In the genomic region with DNA sequence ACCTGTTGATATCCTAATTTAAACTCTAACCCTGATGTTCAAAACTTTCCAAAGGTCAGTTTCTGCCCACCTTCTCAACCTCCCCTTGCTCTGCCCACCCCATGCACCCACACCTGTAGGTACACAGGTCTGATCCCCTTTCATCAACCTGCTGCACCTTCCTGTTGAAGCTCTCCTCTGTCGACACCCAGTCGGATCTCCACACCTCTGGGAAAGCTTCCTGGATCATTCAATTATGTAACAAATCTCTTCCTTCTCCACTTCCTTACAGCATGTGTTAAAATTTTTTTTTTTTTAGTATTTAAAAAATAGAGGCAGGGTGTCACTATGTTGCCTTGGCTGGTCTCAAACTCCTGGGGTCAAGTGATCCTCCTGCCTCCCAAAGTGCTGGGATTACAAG, we compare ENCODE assay signal across 10 cellular contexts. TPM values are rescaled to one million over a fixed set of nuclear protein-coding genes. Genes with fewer than 3 reads are reported as not detected.
"Had no signal": no experiment of that assay in that cellular context is flagged by ENCODE, and none has a peak within 500 bp of the region (broad histone marks: within the 10 kb centered on the region; RNA-seq: fewer than 3 reads in every experiment).

No MANE protein-coding gene starts in this region.

- DNase-seq: H9, HCEC 1CT, HFFc6, Karpas-422, KBM-7 had no signal

- H3K4me2 ChIP-seq: GM23338, KMS-11 had no signal

- H3K4me1 Mint-ChIP-seq: IgD-negative memory B cell had no signal

- ATAC-seq: GM23338, HepG2 had no signal

- H2AFZ ChIP-seq: GM23338 had no signal

- H3K27ac ChIP-seq: HL-60, KMS-11 had no signal

- H3K27me3 Mint-ChIP-seq: IgD-negative memory B cell had no signal

- H3K9ac ChIP-seq: KMS-11 had no signal

- H3K36me3 Mint-ChIP-seq: IgD-negative memory B cell had no signal

- H3K27ac Mint-ChIP-seq: GM23338, H9, HFFc6, IgD-negative memory B cell had no signal

- H3K4me3 ChIP-seq: GM23338 had no signal

- H3K4me3 Mint-ChIP-seq: GM23338, H9, HFFc6, IgD-negative memory B cell had no signal

RNA-seq across cellular contexts. Expression of gene IGSF5, which starts 44.7 kb away (rescaled TPM):
- total RNA-seq: HepG2, HFFc6 had no signal
